Comparison of ENCODE assay signal across 8 cellular contexts in genomic region chr1:203273206-203273868, GRCh38. TPM values are rescaled to one million over a fixed set of nuclear protein-coding genes. Genes with fewer than 3 reads are reported as not detected.
A peak's percentile ranks its signal among the peaks of the same experiment; 100 is the strongest.
DNase-seq lines count a peak whose midpoint lies in the region; ATAC-seq lines count a peak whose summit lies in the region.

No MANE protein-coding gene starts in this region.

- DNase-seq in COLO829 (ENCODE audit: low spot score) (peak; percentile 51), HUDEP-2 (lab: John Stamatoyannopoulos, UW; ENCODE audit: unreplicated experiment in 76 of 76) (peak in 68 of 76 experiments; percentile 14 to 87 (median 65)), NOMO-1 (lab: John Stamatoyannopoulos, UW; ENCODE audit: unreplicated experiment in 2 of 2) (peak; percentile 71 to 81), activated T-cell treated with anti-CD3 and anti-CD28 coated beads for 1 hour (ENCODE audit: low read depth) (peak; percentile 95), epithelial cell of prostate (ENCODE audit: low read depth, low spot score) (peak; percentile 87), mucosa of gallbladder (ENCODE audit: low spot score) (peak; percentile 89)
- peak; percentile 81 to 86 for DNase-seq in stimulated activated CD8-positive, alpha-beta memory T cell treated with anti-CD3 and anti-CD28 coated beads, Interleukin-4, amount 100 ng/mL, for 4 hours (ENCODE audit: low read depth in 2 of 2, low spot score in 1 of 2)

- H3K27ac ChIP-seq in epithelial cell of prostate, result peak overlapping the region; percentile 57

- ATAC-seq in GM21381 (IDR thresholded peaks at IDR 0.05; ENCODE audit: unreplicated experiment), result peak; percentile 63

RNA-seq across cellular contexts. Expression of gene BTG2, which starts 32.0 kb away (rescaled TPM):
- 111 TPM for total RNA-seq in mucosa of gallbladder

RNA-seq across cellular contexts. Expression of gene CHIT1, which starts 43.9 kb away (rescaled TPM):
- 0.06 TPM for total RNA-seq in mucosa of gallbladder

Comparison
In these comparisons a context has a peak if more than half of its experiments do, and no peak if none do; other contexts are left out.
1. Peak in every context shown above with its lines: DNase-seq, ATAC-seq and H3K27ac ChIP-seq.